17 cellular contexts compared by ENCODE assay signal in genomic region chr4:34814266-34814665, GRCh38.
DNase-seq lines count a peak whose midpoint lies in the region; ATAC-seq and TF ChIP-seq lines count a peak whose summit lies in the region.
"Had no signal": no experiment of that assay in that cellular context is flagged by ENCODE, and none has a peak within 500 bp of the region (broad histone marks: within the 10 kb centered on the region; RNA-seq: fewer than 3 reads in every experiment).

No MANE protein-coding gene starts in this region.

- peaks cover 12% of the 10 kb centered on the region; the same call in 1 of the 2 replicates for H3K9me3 Mint-ChIP-seq in WTC11

- H3K4me1 Mint-ChIP-seq in WTC11 = no peaks in the 10 kb centered on the region
- H3K4me1 Mint-ChIP-seq: CD8-positive, alpha-beta memory T cell had no signal

- ATAC-seq in GM19397 (IDR thresholded peaks at IDR 0.05; ENCODE audit: unreplicated experiment) (no peak), WTC11 (no peak), HG03442 (IDR thresholded peaks at IDR 0.05; ENCODE audit: unreplicated experiment) (no peak)
- ATAC-seq in stimulated activated naive CD8-positive, alpha-beta T cell treated with anti-CD3 and anti-CD28 coated beads, Interleukin-15, Interleukin-2, amounts not matched to agents 100 U/mL and 50 U/mL, for 24 hours = no peak
- ATAC-seq: Panc1 had no signal

- no peaks in the 10 kb centered on the region; the same call in 1 of the 2 replicates for H3K27me3 Mint-ChIP-seq in WTC11 (ENCODE audit: low read depth)
- H3K27me3 Mint-ChIP-seq: CD8-positive, alpha-beta memory T cell had no signal

- H3K36me3 Mint-ChIP-seq in WTC11 = no peaks in the 10 kb centered on the region
- H3K36me3 Mint-ChIP-seq: CD8-positive, alpha-beta memory T cell had no signal

- CTCF ChIA-PET in WTC11 (lab: Charles Lee) = no interaction called here

- POLR2A ChIA-PET in WTC11 (lab: Charles Lee) = no interaction called here

- DNase-seq in HPDE6-E6E7 (ENCODE audit: extremely low spot score) (peak; percentile 1), RPMI7951 (ENCODE audit: low read depth) (peak; percentile 0), fibroblast of the conjunctiva (ENCODE audit: low read depth) (peak; percentile 1), WTC11 (ENCODE audit: low spot score) (no peak)
- no peak for DNase-seq in stimulated activated naive CD8-positive, alpha-beta T cell treated with anti-CD3 and anti-CD28 coated beads, Interleukin-15, Interleukin-2, amounts not matched to agents 100 U/mL and 50 U/mL, for 24 hours
- DNase-seq: C1 segment of cervical spinal cord; CD8-positive, alpha-beta memory T cell; DMS79; H7; KG1; NCI-H1436; NCI-H1930; NCI-H345; NCI-H526 had no signal

- H3K27ac Mint-ChIP-seq in WTC11 = no peak overlapping the region
- H3K27ac Mint-ChIP-seq: CD8-positive, alpha-beta memory T cell had no signal

- TF ChIP-seq CTCF in WTC11 (IDR thresholded peaks at IDR 0.05) = no peak

- H3K4me3 Mint-ChIP-seq in WTC11 = no peak overlapping the region
- H3K4me3 Mint-ChIP-seq: CD8-positive, alpha-beta memory T cell had no signal

TF ChIP-seq in WTC11, 78 proteins besides CTCF, POLR2A, EP300 and RAD21:
- no peak for TF ChIP-seq ATF2 (CRISPR knock-in tag; IDR thresholded peaks at IDR 0.05; ENCODE audit: borderline replicate concordance, low read depth)
- no peak for TF ChIP-seq STAT6 (CRISPR knock-in tag; conservative IDR thresholded peaks at IDR 0.05; ENCODE audit: low read depth)
- TF ChIP-seq ZNF317 (CRISPR knock-in tag; IDR thresholded peaks at IDR 0.05; ENCODE audit: borderline replicate concordance, low read depth) = no peak
- no peak for TF ChIP-seq RORB (CRISPR knock-in tag; IDR thresholded peaks at IDR 0.05)
- no peak for TF ChIP-seq PRDM15 (CRISPR knock-in tag; IDR thresholded peaks at IDR 0.05)
- no peak for TF ChIP-seq CREB1 (CRISPR knock-in tag; IDR thresholded peaks at IDR 0.05)
- TF ChIP-seq TEAD4 (CRISPR knock-in tag; IDR thresholded peaks at IDR 0.05) = no peak
- TF ChIP-seq NR2C2 (CRISPR knock-in tag; IDR thresholded peaks at IDR 0.05) = no peak
- no peak for TF ChIP-seq JUN (CRISPR knock-in tag; IDR thresholded peaks at IDR 0.05)
- no peak for TF ChIP-seq MYBL2 (CRISPR knock-in tag; IDR thresholded peaks at IDR 0.05)
- no peak for TF ChIP-seq ZNF138 (CRISPR knock-in tag; conservative IDR thresholded peaks at IDR 0.05)
- TF ChIP-seq ZBTB43 (CRISPR knock-in tag; IDR thresholded peaks at IDR 0.05) = no peak
- no peak for TF ChIP-seq KAT7 (CRISPR knock-in tag; IDR thresholded peaks at IDR 0.05; ENCODE audit: borderline replicate concordance)
- TF ChIP-seq HMGXB4 (CRISPR knock-in tag; IDR thresholded peaks at IDR 0.05) = no peak
- no peak for TF ChIP-seq ZBTB21 (CRISPR knock-in tag; IDR thresholded peaks at IDR 0.05; ENCODE audit: borderline replicate concordance)
- no peak for TF ChIP-seq ETV6 (CRISPR knock-in tag; IDR thresholded peaks at IDR 0.05)
- no peak for TF ChIP-seq ATF3 (CRISPR knock-in tag; conservative IDR thresholded peaks at IDR 0.05)
- no peak for TF ChIP-seq FOXK1 (CRISPR knock-in tag; IDR thresholded peaks at IDR 0.05)
- no peak for TF ChIP-seq CREM (CRISPR knock-in tag; IDR thresholded peaks at IDR 0.05)

Comparison
In these comparisons a context has a peak if more than half of its experiments do, and no peak if none do; other contexts are left out.
1. DNase-seq: peak in HPDE6-E6E7 (single experiment), RPMI7951 (single experiment) and fibroblast of the conjunctiva (single experiment); none in WTC11 (single experiment) and stimulated activated naive CD8-positive, alpha-beta T cell treated with anti-CD3 and anti-CD28 coated beads, Interleukin-15, Interleukin-2, amounts not matched to agents 100 U/mL and 50 U/mL, for 24 hours (single experiment).